ENCODE assay signal across 1 cellular context in the genomic region with DNA sequence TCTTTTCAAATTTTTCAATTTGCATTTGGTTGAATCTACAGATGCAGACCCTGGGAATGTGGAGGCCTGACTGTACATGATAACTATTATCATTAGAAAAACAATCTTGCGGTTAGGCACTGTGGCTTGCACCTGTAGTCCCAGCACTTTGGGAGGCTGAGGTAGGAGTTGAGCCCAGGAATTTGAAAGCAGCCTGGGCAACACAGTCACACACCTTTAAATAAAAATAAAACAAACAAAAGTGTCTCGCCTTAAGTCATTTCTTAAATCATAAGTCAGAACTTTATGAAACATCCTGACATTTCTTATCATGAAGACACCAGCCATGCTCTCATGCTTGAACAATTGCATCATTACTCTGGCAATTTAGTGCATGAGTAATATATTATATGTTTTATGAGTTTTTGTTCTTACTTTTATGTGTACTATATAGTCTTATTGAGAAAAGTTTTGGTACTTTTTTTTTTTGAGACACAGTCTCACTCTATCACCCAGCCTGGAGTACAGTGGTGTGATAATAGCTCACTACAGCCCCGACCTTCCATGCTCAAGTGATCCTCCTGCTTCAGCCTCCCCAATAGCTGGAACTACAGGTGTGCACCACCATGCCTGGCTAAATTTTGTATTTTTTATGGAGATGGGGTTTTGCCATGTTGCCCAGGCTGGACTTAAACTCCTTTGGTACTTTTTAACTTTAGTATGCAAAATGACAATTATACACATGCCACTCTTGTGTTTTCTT.
A peak's percentile ranks its signal among the peaks of the same experiment; 100 is the strongest.
TF ChIP-seq lines count a peak whose summit lies in the region.

No MANE protein-coding gene starts in this region.

TF ChIP-seq in IMR-90, 13 proteins besides CTCF, POLR2A, EP300 and RAD21:
- TF ChIP-seq CEBPB (IDR thresholded peaks at IDR 0.05; ENCODE audit: low read depth, low read length) (peak; percentile 73), RFX5 (IDR thresholded peaks at IDR 0.05; ENCODE audit: low read depth, low read length) (no peak), FOS (IDR thresholded peaks at IDR 0.05; ENCODE audit: low read depth, low read length) (no peak)
TF ChIP-seq in IMR-90: peak in this region for 1.
